In the genomic region with DNA sequence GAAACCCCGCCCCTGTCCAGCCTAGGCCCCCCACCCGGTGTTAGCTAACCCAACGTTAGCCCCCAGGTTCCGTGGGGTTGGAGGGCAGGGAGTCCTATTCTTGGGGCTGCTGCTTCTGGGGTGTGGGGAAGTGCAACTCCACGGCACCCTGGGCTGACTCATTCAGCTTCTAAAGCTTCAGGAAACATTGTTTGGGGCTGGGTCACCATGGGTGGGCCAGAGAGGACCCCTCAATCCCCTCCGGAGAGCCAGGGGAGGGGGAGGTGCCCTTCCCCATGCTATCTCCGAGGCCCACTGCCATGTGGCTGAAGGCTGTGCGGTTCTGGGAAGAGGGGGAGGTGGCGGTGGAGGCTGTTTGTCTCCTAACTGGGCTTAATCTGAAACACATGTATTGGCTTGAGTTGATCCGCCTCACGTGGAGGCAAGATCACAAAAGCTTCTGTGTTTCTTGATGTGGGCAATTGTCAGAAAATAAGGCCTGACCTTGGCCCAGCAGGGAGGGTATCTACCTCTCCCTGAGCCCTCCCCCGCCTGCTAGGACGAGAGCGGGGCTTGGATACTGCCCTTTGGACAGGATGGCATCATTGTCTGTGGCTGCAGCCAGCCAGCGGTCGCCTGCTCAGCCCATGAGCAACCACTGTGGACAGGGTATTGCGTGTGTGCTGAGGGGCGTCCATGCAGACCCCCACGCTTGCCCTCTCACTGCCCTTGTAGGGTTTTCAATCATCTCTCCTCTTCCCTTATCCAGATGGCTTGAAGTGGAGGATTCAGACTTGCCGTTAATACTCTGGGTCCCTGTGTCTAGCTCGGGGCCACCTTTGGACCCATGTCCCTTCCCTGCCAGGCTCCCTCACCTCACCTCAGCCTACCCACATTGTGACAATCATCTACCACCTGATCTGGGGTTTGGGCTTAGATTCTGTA, we compare ENCODE assay signal across 1 cellular context.
TF ChIP-seq lines count a peak whose summit lies in the region.

No MANE protein-coding gene starts in this region.

TF ChIP-seq in HepG2, 621 proteins besides CTCF, POLR2A, EP300 and RAD21 (continued from another document and continues in another):
- TF ChIP-seq RERE (CRISPR knock-in tag; IDR thresholded peaks at IDR 0.05; ENCODE audit: low read depth) (peak; percentile 80), MYC (CRISPR knock-in tag; IDR thresholded peaks at IDR 0.05; ENCODE audit: borderline replicate concordance) (peak; percentile 94), SIX4 (CRISPR knock-in tag; IDR thresholded peaks at IDR 0.05) (peak; percentile 23; the same call in 1 of the 2 replicates), SOX6 (IDR thresholded peaks at IDR 0.05) (no peak), SOX6 (CRISPR knock-in tag; IDR thresholded peaks at IDR 0.05) (peak; percentile 98), ZBTB40 (IDR thresholded peaks at IDR 0.05) (no peak), ZBTB40 (CRISPR knock-in tag; IDR thresholded peaks at IDR 0.05) (no peak; the same call in 1 of the 2 replicates), ZNF362 (CRISPR knock-in tag; IDR thresholded peaks at IDR 0.05; ENCODE audit: borderline replicate concordance) (0 out of 2 replicates have a peak, but pooled peaks have one; percentile 9), ZMYM3 (CRISPR knock-in tag; IDR thresholded peaks at IDR 0.05) (no peak; the same call in 1 of the 2 replicates), CBFB (CRISPR knock-in tag; IDR thresholded peaks at IDR 0.05) (peak; percentile 77; the same call in 1 of the 2 replicates), PTBP1 (IDR thresholded peaks at IDR 0.05; ENCODE audit: low read depth, low read length, poor library complexity, severe bottlenecking) (no peak), MAX (IDR thresholded peaks at IDR 0.05) (peak; percentile 97)
- TF ChIP-seq, protein P1, sequence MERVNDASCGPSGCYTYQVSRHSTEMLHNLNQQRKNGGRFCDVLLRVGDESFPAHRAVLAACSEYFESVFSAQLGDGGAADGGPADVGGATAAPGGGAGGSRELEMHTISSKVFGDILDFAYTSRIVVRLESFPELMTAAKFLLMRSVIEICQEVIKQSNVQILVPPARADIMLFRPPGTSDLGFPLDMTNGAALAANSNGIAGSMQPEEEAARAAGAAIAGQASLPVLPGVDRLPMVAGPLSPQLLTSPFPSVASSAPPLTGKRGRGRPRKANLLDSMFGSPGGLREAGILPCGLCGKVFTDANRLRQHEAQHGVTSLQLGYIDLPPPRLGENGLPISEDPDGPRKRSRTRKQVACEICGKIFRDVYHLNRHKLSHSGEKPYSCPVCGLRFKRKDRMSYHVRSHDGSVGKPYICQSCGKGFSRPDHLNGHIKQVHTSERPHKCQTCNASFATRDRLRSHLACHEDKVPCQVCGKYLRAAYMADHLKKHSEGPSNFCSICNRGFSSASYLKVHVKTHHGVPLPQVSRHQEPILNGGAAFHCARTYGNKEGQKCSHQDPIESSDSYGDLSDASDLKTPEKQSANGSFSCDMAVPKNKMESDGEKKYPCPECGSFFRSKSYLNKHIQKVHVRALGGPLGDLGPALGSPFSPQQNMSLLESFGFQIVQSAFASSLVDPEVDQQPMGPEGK (CRISPR knock-in tag; IDR thresholded peaks at IDR 0.05), result peak; percentile 95
- TF ChIP-seq, protein P2, sequence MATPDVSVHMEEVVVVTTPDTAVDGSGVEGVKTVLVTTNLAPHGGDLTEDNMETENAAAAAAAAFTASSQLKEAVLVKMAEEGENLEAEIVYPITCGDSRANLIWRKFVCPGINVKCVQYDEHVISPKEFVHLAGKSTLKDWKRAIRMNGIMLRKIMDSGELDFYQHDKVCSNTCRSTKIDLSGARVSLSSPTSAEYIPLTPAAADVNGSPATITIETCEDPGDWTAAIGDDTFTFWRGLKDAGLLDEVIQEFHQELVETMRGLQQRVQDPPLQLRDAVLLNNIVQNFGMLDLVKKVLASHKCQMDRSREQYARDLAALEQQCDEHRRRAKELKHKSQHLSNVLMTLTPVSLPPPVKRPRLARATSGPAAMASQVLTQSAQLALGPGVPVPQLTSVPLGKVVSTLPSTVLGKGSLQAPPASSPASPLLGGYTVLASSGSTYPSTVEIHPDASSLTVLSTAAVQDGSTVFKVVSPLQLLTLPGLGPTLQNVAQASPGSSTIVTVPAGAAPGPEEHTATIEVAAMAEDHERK (CRISPR knock-in tag; IDR thresholded peaks at IDR 0.05; ENCODE audit: low read depth), result no peak
- TF ChIP-seq, protein P3, sequence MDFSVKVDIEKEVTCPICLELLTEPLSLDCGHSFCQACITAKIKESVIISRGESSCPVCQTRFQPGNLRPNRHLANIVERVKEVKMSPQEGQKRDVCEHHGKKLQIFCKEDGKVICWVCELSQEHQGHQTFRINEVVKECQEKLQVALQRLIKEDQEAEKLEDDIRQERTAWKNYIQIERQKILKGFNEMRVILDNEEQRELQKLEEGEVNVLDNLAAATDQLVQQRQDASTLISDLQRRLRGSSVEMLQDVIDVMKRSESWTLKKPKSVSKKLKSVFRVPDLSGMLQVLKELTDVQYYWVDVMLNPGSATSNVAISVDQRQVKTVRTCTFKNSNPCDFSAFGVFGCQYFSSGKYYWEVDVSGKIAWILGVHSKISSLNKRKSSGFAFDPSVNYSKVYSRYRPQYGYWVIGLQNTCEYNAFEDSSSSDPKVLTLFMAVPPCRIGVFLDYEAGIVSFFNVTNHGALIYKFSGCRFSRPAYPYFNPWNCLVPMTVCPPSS (IDR thresholded peaks at IDR 0.05), result no peak
- TF ChIP-seq, protein P4, sequence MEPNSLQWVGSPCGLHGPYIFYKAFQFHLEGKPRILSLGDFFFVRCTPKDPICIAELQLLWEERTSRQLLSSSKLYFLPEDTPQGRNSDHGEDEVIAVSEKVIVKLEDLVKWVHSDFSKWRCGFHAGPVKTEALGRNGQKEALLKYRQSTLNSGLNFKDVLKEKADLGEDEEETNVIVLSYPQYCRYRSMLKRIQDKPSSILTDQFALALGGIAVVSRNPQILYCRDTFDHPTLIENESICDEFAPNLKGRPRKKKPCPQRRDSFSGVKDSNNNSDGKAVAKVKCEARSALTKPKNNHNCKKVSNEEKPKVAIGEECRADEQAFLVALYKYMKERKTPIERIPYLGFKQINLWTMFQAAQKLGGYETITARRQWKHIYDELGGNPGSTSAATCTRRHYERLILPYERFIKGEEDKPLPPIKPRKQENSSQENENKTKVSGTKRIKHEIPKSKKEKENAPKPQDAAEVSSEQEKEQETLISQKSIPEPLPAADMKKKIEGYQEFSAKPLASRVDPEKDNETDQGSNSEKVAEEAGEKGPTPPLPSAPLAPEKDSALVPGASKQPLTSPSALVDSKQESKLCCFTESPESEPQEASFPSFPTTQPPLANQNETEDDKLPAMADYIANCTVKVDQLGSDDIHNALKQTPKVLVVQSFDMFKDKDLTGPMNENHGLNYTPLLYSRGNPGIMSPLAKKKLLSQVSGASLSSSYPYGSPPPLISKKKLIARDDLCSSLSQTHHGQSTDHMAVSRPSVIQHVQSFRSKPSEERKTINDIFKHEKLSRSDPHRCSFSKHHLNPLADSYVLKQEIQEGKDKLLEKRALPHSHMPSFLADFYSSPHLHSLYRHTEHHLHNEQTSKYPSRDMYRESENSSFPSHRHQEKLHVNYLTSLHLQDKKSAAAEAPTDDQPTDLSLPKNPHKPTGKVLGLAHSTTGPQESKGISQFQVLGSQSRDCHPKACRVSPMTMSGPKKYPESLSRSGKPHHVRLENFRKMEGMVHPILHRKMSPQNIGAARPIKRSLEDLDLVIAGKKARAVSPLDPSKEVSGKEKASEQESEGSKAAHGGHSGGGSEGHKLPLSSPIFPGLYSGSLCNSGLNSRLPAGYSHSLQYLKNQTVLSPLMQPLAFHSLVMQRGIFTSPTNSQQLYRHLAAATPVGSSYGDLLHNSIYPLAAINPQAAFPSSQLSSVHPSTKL (CRISPR knock-in tag; IDR thresholded peaks at IDR 0.05), result peak; percentile 89
